Comparison of ENCODE assay signal across 8 cellular contexts in the genomic region with DNA sequence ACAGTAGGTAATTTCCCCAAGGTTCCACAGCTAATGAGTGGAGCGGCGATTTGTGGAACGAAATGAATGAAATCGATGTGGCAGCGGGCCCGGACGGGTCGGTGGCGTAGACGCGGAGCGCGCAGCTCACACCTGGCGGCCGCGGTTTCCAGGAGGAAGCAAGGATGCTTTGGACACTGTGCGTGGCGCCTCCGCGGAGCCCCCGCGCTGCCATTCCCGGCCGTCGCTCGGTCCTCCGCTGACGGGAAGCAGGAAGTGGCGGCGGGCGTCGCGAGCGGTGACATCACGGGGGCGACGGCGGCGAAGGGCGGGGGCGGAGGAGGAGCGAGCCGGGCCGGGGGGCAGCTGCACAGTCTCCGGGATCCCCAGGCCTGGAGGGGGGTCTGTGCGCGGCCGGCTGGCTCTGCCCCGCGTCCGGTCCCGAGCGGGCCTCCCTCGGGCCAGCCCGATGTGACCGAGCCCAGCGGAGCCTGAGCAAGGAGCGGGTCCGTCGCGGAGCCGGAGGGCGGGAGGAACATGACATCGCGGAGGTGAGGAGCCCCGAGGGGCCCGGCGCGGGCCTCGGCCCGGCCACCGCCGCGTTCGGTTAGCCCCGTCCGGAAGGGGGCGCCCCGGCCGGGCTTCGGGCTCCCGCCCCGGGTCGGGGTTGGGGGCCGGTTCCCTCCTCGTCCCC. TPM values are rescaled to one million over a fixed set of nuclear protein-coding genes. Genes with fewer than 3 reads are reported as not detected.
DNase-seq lines count a peak whose midpoint lies in the region; ATAC-seq and TF ChIP-seq lines count a peak whose summit lies in the region.

A gene (plus strand): TSS at position 352 of the 673 bp plus-strand sequence. CDS start 165 bp downstream, at position 517.

- ATAC-seq in GM21786 (IDR thresholded peaks at IDR 0.05; ENCODE audit: unreplicated experiment): peak; percentile 74
- peak; percentile 82 for ATAC-seq in foreskin keratinocyte

- H3K9ac ChIP-seq in subcutaneous abdominal adipose tissue (ENCODE audit: low read length in 5 of 5): peak within 1 kb of the TSS; percentile 65 to 100 (median 85)

- H3K4me1 ChIP-seq in SJCRH30 (no peaks in the 10 kb centered on the region), foreskin keratinocyte (peaks cover 12% of the 10 kb centered on the region), neuron (ENCODE audit: insufficient read depth, low read length) (peaks cover 18% of the 10 kb centered on the region), subcutaneous abdominal adipose tissue (ENCODE audit: control insufficient read depth in 5 of 5, insufficient read depth in 5 of 5, low read length in 5 of 5) (peaks cover 0 to 40% (median 33%) of the 10 kb centered on the region in 5 donors)

- H3K4me3 ChIP-seq in SJCRH30 (peak within 1 kb of the TSS; percentile 98), neuron (ENCODE audit: low read length) (peak within 1 kb of the TSS; percentile 98), subcutaneous abdominal adipose tissue (ENCODE audit: low read depth in 1 of 5, low read length in 5 of 5) (peak within 1 kb of the TSS; percentile 78 to 95 (median 95))

- H3K36me3 ChIP-seq in KOPT-K1 (ENCODE audit: insufficient read depth, low read length) (peaks cover 11% of the 10 kb centered on the region; the same call in 1 of the 2 replicates), SJCRH30 (no peaks in the 10 kb centered on the region), neuron (ENCODE audit: insufficient read depth, low read length) (no peaks in the 10 kb centered on the region), subcutaneous abdominal adipose tissue (ENCODE audit: control insufficient read depth in 5 of 5, insufficient read depth in 5 of 5, low read length in 5 of 5) (no peaks in the 10 kb centered on the region)

- H3K9me3 ChIP-seq in KOPT-K1 (ENCODE audit: insufficient read depth, low read length, poor library complexity, severe bottlenecking) (no peaks in the 10 kb centered on the region), SJCRH30 (replicated peaks) (no peaks in the 10 kb centered on the region), neuron (ENCODE audit: low read length) (no peaks in the 10 kb centered on the region), subcutaneous abdominal adipose tissue (ENCODE audit: control insufficient read depth in 5 of 5, low read length in 5 of 5) (no peaks in the 10 kb centered on the region)

- H3K27ac ChIP-seq in KOPT-K1 (ENCODE audit: low read depth, low read length, poor library complexity, severe bottlenecking) (peak within 1 kb of the TSS; percentile 78), SJCRH30 (peak within 1 kb of the TSS; percentile 92), foreskin keratinocyte (peak within 1 kb of the TSS; percentile 89), subcutaneous abdominal adipose tissue (ENCODE audit: low read depth, low read length) (peak within 1 kb of the TSS; percentile 95)

- TF ChIP-seq CTCF in foreskin keratinocyte (conservative IDR thresholded peaks at IDR 0.05): peak; percentile 69

- peak within 1 kb of the TSS; percentile 77 for H2AFZ ChIP-seq in neuron (ENCODE audit: low read depth, low read length)

- DNase-seq in ELF-1 (ENCODE audit: low read depth, low spot score) (peak; percentile 88), SJCRH30 (peak; percentile 85 to 87), activated gamma-delta T cell treated with Interleukin-2 at 50 U/mL for 16 hours (peak; percentile 86), foreskin keratinocyte (peak; percentile 57 to 80)

- H3K27me3 ChIP-seq in SJCRH30 (no peaks in the 10 kb centered on the region), foreskin keratinocyte (no peaks in the 10 kb centered on the region), neuron (ENCODE audit: insufficient read depth, low read length) (no peaks in the 10 kb centered on the region), subcutaneous abdominal adipose tissue (ENCODE audit: control insufficient read depth in 5 of 5, insufficient read depth in 4 of 5, low read length in 5 of 5) (no peaks in the 10 kb centered on the region)

RNA-seq across cellular contexts. Expression of the gene that starts here (rescaled TPM):
- 85.1 and 90.6 TPM in 2 replicates for total RNA-seq in SJCRH30 (2014; rRNA removed; shearing (Covaris generic))
- total RNA-seq in foreskin keratinocyte: 120 and 139 TPM in 2 replicates
- polyA plus RNA-seq in foreskin keratinocyte: 21.2 and 28.5 TPM in 2 replicates

Comparison
In these comparisons a context has a peak if more than half of its experiments do, and no peak if none do; other contexts are left out.
1. Peak in every context shown above with its lines: DNase-seq, ATAC-seq, H3K4me3 ChIP-seq and H3K27ac ChIP-seq.